1 cellular context compared by ENCODE assay signal in genomic region chr2:101249826-101250225, GRCh38.
A peak's percentile ranks its signal among the peaks of the same experiment; 100 is the strongest.
TF ChIP-seq lines count a peak whose summit lies in the region.

No MANE protein-coding gene starts in this region.

TF ChIP-seq in WTC11, 78 proteins besides CTCF, POLR2A, EP300 and RAD21 (continued from another document):
- TF ChIP-seq, protein P1, sequence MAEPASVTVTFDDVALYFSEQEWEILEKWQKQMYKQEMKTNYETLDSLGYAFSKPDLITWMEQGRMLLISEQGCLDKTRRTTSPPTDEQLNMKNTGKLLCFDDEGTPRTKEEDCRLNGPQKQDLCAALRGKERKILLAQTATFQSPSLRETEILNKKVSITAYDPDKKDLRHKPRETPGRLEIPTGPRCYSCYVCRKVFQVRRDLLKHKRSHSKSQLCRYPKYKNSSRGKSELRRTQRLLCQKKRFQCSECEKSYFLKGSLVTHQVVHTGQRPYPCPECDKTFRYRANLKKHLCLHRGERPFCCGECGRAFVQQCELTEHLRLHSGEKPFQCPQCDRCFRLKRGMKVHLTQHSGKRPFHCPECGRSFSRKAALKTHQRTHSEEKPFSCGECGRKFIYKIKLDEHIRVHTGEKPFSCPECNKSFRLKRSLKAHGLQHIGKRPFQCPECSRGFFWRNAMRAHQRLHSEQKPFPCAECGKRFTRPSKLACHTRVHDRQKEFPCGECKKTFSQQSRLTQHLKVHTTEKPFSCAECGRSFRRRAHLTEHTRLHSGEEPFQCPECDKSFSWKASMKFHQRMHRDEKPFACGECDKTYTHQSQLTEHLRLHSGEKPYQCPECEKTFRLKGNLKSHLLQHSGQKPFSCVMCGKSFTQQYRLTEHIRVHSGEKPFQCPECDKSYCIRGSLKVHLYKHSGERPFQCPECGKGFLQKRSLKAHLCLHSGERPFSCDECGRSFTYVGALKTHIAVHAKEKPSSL (CRISPR knock-in tag; conservative IDR thresholded peaks at IDR 0.05): no peak
- no peak for TF ChIP-seq EMX1 (CRISPR knock-in tag; IDR thresholded peaks at IDR 0.05)
- no peak for TF ChIP-seq ZNF423 (CRISPR knock-in tag; IDR thresholded peaks at IDR 0.05)
- TF ChIP-seq SMAD3 (CRISPR knock-in tag; IDR thresholded peaks at IDR 0.05; ENCODE audit: borderline replicate concordance): no peak
- peak; percentile 61; the same call in 1 of the 2 replicates for TF ChIP-seq TEAD1 (CRISPR knock-in tag; IDR thresholded peaks at IDR 0.05)
- TF ChIP-seq FOXP4 (CRISPR knock-in tag; IDR thresholded peaks at IDR 0.05): peak; percentile 36; the same call in 1 of the 2 replicates
- TF ChIP-seq JAZF1 (CRISPR knock-in tag; IDR thresholded peaks at IDR 0.05): no peak
